ENCODE assay signal across 1 cellular context in the genomic region with DNA sequence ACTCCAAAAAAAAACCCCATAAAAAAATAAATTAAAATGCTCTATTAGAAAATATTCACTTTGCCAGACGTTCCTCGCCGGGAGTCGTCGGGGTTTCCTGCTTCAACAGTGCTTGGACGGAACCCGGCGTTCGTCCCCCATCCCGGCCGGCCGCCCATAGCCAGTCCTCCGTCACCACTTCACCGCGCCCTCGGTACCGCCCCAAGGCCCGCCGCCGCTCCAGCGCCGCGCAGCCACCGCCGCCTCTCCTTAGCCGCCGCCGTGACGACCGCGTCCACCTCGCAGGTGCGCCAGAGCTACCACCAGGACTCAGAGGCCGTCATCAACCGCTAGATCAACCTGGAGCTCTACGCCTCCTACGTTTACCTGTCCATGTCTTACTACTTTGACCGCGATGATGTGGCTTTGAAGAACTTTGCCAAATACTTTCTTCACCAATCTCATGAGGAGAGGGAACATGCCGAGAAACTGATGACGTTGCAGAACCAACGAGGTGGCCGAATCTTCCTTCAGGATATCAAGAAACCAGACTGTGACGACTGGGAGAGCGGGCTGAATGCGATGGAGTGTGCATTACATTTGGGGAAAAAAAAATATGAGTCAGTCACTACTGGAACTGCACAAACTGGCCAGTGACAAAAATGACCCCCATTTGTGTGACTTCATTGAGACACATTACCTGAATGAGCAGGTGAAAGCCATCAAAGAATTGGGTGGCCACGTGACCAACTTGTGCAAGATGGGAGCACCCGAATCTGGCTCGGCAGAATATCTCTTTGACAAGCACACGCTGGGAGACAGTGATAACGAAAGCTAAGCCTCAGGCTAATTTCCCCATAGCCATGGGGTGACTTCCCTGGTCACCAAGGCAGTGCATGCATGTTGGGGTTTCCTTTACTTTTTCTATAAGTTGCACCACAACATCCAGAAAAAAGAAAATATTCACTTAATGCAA. TPM values are rescaled to one million over a fixed set of nuclear protein-coding genes. Genes with fewer than 3 reads are reported as not detected.
"Had no signal": no experiment of that assay in that cellular context is flagged by ENCODE, and none has a peak within 500 bp of the region (broad histone marks: within the 10 kb centered on the region; RNA-seq: fewer than 3 reads in every experiment).

No MANE protein-coding gene starts in this region.

RNA-seq across cellular contexts. Expression of gene GXYLT2, which starts 41.2 kb away (rescaled TPM):
- total RNA-seq: OCI-LY7 had no signal
